Comparison of ENCODE assay signal across 9 cellular contexts in the genomic region with DNA sequence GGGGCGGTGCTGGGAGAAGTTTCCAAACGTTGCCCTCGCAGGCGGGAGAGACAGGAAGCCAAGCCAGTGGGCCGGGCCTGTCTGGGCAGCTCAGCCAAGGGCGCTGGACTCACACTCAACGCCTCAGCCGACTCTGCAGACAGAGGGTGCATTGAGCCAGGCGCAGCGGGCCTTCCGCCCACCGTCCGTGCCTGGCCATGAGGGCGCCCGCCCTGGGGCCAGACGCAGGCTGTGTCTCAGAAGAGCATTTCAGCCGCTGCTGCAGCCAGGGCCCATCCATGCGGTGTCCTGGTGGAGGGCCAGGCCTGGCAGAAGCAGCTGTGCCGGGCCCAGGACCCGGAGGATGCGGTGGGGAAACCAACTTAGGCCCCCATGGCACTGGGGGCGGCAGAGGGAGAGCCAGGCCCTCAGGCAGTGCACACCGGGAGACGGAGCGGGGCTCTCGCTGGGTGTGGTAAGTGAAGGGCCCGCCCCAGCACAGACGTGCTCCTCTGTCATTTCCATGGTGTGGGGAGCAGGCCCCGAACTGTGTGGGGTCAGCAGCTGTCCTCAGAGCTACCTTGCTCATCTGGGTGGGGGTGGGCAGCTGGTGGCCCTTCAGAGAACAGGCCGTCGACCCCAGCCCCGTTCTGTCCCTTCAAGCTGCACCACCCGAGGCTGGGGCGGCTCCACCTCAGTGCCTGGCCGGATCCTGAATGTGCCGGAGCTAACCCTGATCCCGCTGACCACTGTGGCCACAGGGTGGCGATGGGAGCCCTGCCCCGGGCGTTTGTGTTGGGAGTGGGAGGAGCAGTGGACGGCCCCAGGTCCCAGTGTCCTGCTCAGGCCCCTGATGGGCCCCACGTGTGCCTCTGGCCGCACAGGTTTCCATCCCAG. TPM values are rescaled to one million over a fixed set of nuclear protein-coding genes. Genes with fewer than 3 reads are reported as not detected.
A peak's percentile ranks its signal among the peaks of the same experiment; 100 is the strongest.
DNase-seq lines count a peak whose midpoint lies in the region; ATAC-seq and TF ChIP-seq lines count a peak whose summit lies in the region.
"Had no signal": no experiment of that assay in that cellular context is flagged by ENCODE, and none has a peak within 500 bp of the region (broad histone marks: within the 10 kb centered on the region; RNA-seq: fewer than 3 reads in every experiment).

No MANE protein-coding gene starts in this region.

- in situ Hi-C loops in Panc1 (cut with HindIII; ENCODE audit: low pct_unique_long_range_greater_than_20kb, low sequenced_read_pairs) = no loop called here

- no peaks in the 10 kb centered on the region for H3K36me3 ChIP-seq in Panc1 (ENCODE audit: control insufficient read depth, insufficient read depth, low read length)

- BruUV-seq in Panc1 (replicated peaks; lab: Mats Ljungman, UMichigan) = TSS peak; percentile 76

- H3K4me3 ChIP-seq in AG04449 (ENCODE audit: low read depth, low read length) (no peak overlapping the region), Panc1 (ENCODE audit: low read depth in 2 of 2, low read length in 2 of 2) (peak overlapping the region in 1 of 2 experiments; percentile 23; a peak in 2 of 4 replicates)

- TF ChIP-seq CTCF in AG04449 (IDR thresholded peaks at IDR 0.05; ENCODE audit: insufficient read depth, low read length, missing control alignments) = peak; percentile 52
- peak; percentile 80 for TF ChIP-seq CTCF in Panc1 (IDR thresholded peaks at IDR 0.05)
- TF ChIP-seq CTCF in activated CD8-positive, alpha-beta T cell treated with anti-CD3 and anti-CD28 coated beads for 36 hours (IDR thresholded peaks at IDR 0.05) = no peak

- H3K27ac ChIP-seq in Panc1 (ENCODE audit: low read length) = peak overlapping the region; percentile 61

- intact Hi-C loops in Panc1 (cut with micrococcal nuclease; ENCODE audit: unreplicated experiment) = no loop called here
- intact Hi-C loops in activated CD8-positive, alpha-beta T cell treated with anti-CD3 and anti-CD28 coated beads for 36 hours (cut with micrococcal nuclease) = no loop called here

- DNase-seq in AG04449 (ENCODE audit: low read depth, low spot score) (no peak), Panc1 (ENCODE audit: low read depth, low spot score) (no peak), midbrain (lab: John Stamatoyannopoulos, UW) (peak; percentile 87), activated gamma-delta T cell (lab: John Stamatoyannopoulos, UW) (no peak), NCI-H226 (no peak)
- no peak for DNase-seq in activated CD8-positive, alpha-beta T cell treated with anti-CD3 and anti-CD28 coated beads for 36 hours
- no peak for DNase-seq in stimulated activated CD4-positive, alpha-beta T cell treated with anti-CD3 and anti-CD28 coated beads, Interleukin-2, amount 100 ng/mL, for 48 hours
- DNase-seq: CD4-positive, CD25-positive, alpha-beta regulatory T cell had no signal

- peaks cover 4% of the 10 kb centered on the region for H3K4me1 ChIP-seq in Panc1 (ENCODE audit: control insufficient read depth, insufficient read depth, low read length)

- CTCF ChIA-PET in AG04449 (lab: Yijun Ruan, JAX) = interaction anchor here (0.9 to 4.6 kb wide), 8 partner anchors 9 to 55 kb away, joined by 3 to 34 read pairs (median 6); partner anchors contain the start of genes DNLZ and GPSM1
- CTCF ChIA-PET in Panc1 (lab: Charles Lee) = interaction anchor here (0.6 to 1.4 kb wide), 2 partner anchors 18 to 55 kb away, joined by 3 to 5 read pairs; partner anchors contain the start of gene DNLZ
- CTCF ChIA-PET in activated CD8-positive, alpha-beta T cell treated with anti-CD3 and anti-CD28 coated beads for 36 hours (lab: Charles Lee) = interaction anchor here (1.1 to 1.2 kb wide), 2 partner anchors 18 to 47 kb away, joined by 3 read pairs; partner anchors contain the start of gene DNLZ

- H3K27me3 Mint-ChIP-seq in activated CD8-positive, alpha-beta T cell treated with anti-CD3 and anti-CD28 coated beads for 36 hours = no peaks in the 10 kb centered on the region
- H3K27me3 Mint-ChIP-seq: CD4-positive, CD25-positive, alpha-beta regulatory T cell had no signal

- peaks cover 5% of the 10 kb centered on the region for H3K4me1 Mint-ChIP-seq in activated CD8-positive, alpha-beta T cell treated with anti-CD3 and anti-CD28 coated beads for 36 hours (ENCODE audit: low read depth)

- no peak overlapping the region for H3K4me3 Mint-ChIP-seq in activated CD8-positive, alpha-beta T cell treated with anti-CD3 and anti-CD28 coated beads for 36 hours
- H3K4me3 Mint-ChIP-seq: CD4-positive, CD25-positive, alpha-beta regulatory T cell had no signal

- no peak overlapping the region for H3K27ac Mint-ChIP-seq in activated CD8-positive, alpha-beta T cell treated with anti-CD3 and anti-CD28 coated beads for 36 hours
- H3K27ac Mint-ChIP-seq: CD4-positive, CD25-positive, alpha-beta regulatory T cell had no signal

- H3K9me3 Mint-ChIP-seq in activated CD8-positive, alpha-beta T cell treated with anti-CD3 and anti-CD28 coated beads for 36 hours = no peaks in the 10 kb centered on the region
- H3K9me3 Mint-ChIP-seq: CD4-positive, CD25-positive, alpha-beta regulatory T cell had no signal

- POLR2A ChIA-PET in AG04449 (lab: Yijun Ruan, JAX) = interaction anchor here (0.9 to 1.5 kb wide), 4 partner anchors 9 to 17 kb away, joined by 3 to 5 read pairs (median 4); no protein-coding TSS in a partner anchor
- POLR2A ChIA-PET in Panc1 (lab: Charles Lee) = interaction anchor here (0.6 kb wide), 1 partner anchor 1073 kb away, joined by 3 read pairs; no protein-coding TSS in a partner anchor
- POLR2A ChIA-PET in activated CD8-positive, alpha-beta T cell treated with anti-CD3 and anti-CD28 coated beads for 36 hours (lab: Charles Lee) = interaction anchor here (1.3 to 1.4 kb wide), 2 partner anchors 13 to 18 kb away, joined by 3 to 4 read pairs; partner anchors contain the start of gene GPSM1

- H3K27me3 ChIP-seq in Panc1 (ENCODE audit: control insufficient read depth, insufficient read depth, low read length) = no peaks in the 10 kb centered on the region

- ATAC-seq in Panc1 (peak; percentile 86), esophagus mucosa (peak; percentile 2)
- ATAC-seq in activated CD8-positive, alpha-beta T cell treated with anti-CD3 and anti-CD28 coated beads for 36 hours = no peak

- H3K36me3 Mint-ChIP-seq in activated CD8-positive, alpha-beta T cell treated with anti-CD3 and anti-CD28 coated beads for 36 hours (ENCODE audit: low read depth) = no peaks in the 10 kb centered on the region
- H3K36me3 Mint-ChIP-seq: CD4-positive, CD25-positive, alpha-beta regulatory T cell had no signal

- no peaks in the 10 kb centered on the region for H3K9me3 ChIP-seq in Panc1 (ENCODE audit: control insufficient read depth, insufficient read depth, low read depth, low read length)

RNA-seq across cellular contexts. Expression of gene DNLZ, which starts 18.0 kb away (rescaled TPM):
- 26.5 TPM for total RNA-seq in Panc1 (2021; ENCODE audit: unreplicated experiment)
- 37.5 TPM for polyA plus RNA-seq in Panc1 (2012; ENCODE audit: insufficient read length)
- total RNA-seq in esophagus mucosa = 12.1 TPM
- 10 to 100 TPM; 16.1 to 17.4 TPM for total RNA-seq in activated CD8-positive, alpha-beta T cell treated with anti-CD3 and anti-CD28 coated beads for 36 hours

RNA-seq across cellular contexts. Expression of gene GPSM1, which starts 18.2 kb away (rescaled TPM):
- total RNA-seq in Panc1 (2021; ENCODE audit: unreplicated experiment) = 14.2 TPM
- 23.8 TPM for polyA plus RNA-seq in Panc1 (2012; ENCODE audit: insufficient read length)
- 1.2 TPM for total RNA-seq in esophagus mucosa
- total RNA-seq in activated CD8-positive, alpha-beta T cell treated with anti-CD3 and anti-CD28 coated beads for 36 hours = 1 to 10 TPM; 8.8 to 10.0 TPM

RNA-seq across cellular contexts. Expression of gene CARD9, which starts 27.9 kb away (rescaled TPM):
- total RNA-seq in Panc1 (2021; ENCODE audit: unreplicated experiment) = 1.7 TPM
- 1.1 TPM for polyA plus RNA-seq in Panc1 (2012; ENCODE audit: insufficient read length)
- total RNA-seq in esophagus mucosa = 0.80 TPM
- total RNA-seq in activated CD8-positive, alpha-beta T cell treated with anti-CD3 and anti-CD28 coated beads for 36 hours = 1 to 10 TPM; 6.8 to 7.1 TPM

RNA-seq across cellular contexts. Expression of gene CCDC187, which starts 41.6 kb away (rescaled TPM):
- total RNA-seq in Panc1 (2021; ENCODE audit: unreplicated experiment) (not detected), esophagus mucosa (not detected)
- not detected for polyA plus RNA-seq in Panc1 (2012; ENCODE audit: insufficient read length)
- total RNA-seq in activated CD8-positive, alpha-beta T cell treated with anti-CD3 and anti-CD28 coated beads for 36 hours = under 1 TPM in 1 of 2 experiments, not detected in 1; 0.07 TPM
- total RNA-seq: CD4-positive, CD25-positive, alpha-beta regulatory T cell had no signal
- polyA plus RNA-seq: CD4-positive, CD25-positive, alpha-beta regulatory T cell had no signal

RNA-seq across cellular contexts. Expression of gene SNAPC4, which starts 54.5 kb away (rescaled TPM):
- total RNA-seq in Panc1 (2021; ENCODE audit: unreplicated experiment) = 10.8 TPM
- 13.4 TPM for polyA plus RNA-seq in Panc1 (2012; ENCODE audit: insufficient read length)
- 3.7 TPM for total RNA-seq in esophagus mucosa
- 10 to 100 TPM; 15.5 to 17.1 TPM for total RNA-seq in activated CD8-positive, alpha-beta T cell treated with anti-CD3 and anti-CD28 coated beads for 36 hours
